2 cellular contexts compared by ENCODE assay signal in the genomic region with DNA sequence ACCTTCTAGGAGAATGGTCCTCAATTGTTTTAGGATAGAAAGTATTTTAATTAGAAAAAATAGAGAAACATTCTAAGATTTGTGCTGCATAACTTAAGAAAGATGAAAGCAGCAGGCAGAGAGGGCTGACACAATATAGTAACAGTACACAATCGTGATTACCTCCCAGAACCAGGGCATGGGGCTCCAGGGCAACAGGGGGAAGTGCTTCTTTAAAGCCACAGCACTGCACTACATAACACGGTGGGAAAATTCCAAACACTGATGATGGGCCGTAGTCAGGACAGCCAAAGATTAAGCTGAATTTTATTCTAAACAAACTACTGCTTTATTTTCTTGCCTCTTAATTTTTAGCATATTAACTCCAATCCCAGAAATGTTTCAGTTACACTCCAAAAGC.
TF ChIP-seq lines count a peak whose summit lies in the region.

No MANE protein-coding gene starts in this region.

TF ChIP-seq in GM23338, 12 proteins besides CTCF, POLR2A, EP300 and RAD21:
- no peak for TF ChIP-seq STAT1 (IDR thresholded peaks at IDR 0.05; ENCODE audit: unreplicated experiment)
- TF ChIP-seq EZH2 (IDR thresholded peaks at IDR 0.05; ENCODE audit: low read depth, unreplicated experiment): no peak
- TF ChIP-seq, protein P1, sequence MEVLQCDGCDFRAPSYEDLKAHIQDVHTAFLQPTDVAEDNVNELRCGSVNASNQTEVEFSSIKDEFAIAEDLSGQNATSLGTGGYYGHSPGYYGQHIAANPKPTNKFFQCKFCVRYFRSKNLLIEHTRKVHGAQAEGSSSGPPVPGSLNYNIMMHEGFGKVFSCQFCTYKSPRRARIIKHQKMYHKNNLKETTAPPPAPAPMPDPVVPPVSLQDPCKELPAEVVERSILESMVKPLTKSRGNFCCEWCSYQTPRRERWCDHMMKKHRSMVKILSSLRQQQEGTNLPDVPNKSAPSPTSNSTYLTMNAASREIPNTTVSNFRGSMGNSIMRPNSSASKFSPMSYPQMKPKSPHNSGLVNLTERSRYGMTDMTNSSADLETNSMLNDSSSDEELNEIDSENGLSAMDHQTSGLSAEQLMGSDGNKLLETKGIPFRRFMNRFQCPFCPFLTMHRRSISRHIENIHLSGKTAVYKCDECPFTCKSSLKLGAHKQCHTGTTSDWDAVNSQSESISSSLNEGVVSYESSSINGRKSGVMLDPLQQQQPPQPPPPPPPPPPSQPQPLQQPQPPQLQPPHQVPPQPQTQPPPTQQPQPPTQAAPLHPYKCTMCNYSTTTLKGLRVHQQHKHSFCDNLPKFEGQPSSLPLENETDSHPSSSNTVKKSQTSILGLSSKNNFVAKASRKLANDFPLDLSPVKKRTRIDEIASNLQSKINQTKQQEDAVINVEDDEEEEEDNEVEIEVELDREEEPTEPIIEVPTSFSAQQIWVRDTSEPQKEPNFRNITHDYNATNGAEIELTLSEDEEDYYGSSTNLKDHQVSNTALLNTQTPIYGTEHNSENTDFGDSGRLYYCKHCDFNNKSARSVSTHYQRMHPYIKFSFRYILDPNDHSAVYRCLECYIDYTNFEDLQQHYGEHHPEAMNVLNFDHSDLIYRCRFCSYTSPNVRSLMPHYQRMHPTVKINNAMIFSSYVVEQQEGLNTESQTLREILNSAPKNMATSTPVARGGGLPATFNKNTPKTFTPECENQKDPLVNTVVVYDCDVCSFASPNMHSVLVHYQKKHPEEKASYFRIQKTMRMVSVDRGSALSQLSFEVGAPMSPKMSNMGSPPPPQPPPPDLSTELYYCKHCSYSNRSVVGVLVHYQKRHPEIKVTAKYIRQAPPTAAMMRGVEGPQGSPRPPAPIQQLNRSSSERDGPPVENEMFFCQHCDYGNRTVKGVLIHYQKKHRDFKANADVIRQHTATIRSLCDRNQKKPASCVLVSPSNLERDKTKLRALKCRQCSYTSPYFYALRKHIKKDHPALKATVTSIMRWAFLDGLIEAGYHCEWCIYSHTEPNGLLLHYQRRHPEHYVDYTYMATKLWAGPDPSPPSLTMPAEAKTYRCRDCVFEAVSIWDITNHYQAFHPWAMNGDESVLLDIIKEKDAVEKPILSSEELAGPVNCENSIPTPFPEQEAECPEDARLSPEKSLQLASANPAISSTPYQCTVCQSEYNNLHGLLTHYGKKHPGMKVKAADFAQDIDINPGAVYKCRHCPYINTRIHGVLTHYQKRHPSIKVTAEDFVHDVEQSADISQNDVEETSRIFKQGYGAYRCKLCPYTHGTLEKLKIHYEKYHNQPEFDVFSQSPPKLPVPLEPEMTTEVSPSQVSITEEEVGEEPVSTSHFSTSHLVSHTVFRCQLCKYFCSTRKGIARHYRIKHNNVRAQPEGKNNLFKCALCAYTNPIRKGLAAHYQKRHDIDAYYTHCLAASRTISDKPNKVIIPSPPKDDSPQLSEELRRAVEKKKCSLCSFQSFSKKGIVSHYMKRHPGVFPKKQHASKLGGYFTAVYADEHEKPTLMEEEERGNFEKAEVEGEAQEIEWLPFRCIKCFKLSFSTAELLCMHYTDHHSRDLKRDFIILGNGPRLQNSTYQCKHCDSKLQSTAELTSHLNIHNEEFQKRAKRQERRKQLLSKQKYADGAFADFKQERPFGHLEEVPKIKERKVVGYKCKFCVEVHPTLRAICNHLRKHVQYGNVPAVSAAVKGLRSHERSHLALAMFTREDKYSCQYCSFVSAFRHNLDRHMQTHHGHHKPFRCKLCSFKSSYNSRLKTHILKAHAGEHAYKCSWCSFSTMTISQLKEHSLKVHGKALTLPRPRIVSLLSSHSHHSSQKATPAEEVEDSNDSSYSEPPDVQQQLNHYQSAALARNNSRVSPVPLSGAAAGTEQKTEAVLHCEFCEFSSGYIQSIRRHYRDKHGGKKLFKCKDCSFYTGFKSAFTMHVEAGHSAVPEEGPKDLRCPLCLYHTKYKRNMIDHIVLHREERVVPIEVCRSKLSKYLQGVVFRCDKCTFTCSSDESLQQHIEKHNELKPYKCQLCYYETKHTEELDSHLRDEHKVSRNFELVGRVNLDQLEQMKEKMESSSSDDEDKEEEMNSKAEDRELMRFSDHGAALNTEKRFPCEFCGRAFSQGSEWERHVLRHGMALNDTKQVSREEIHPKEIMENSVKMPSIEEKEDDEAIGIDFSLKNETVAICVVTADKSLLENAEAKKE (CRISPR knock-in tag; IDR thresholded peaks at IDR 0.05): no peak
- TF ChIP-seq JUNB (IDR thresholded peaks at IDR 0.05; ENCODE audit: unreplicated experiment): no peak
- TF ChIP-seq ZNF331 (CRISPR knock-in tag; IDR thresholded peaks at IDR 0.05; ENCODE audit: low read depth): no peak
- TF ChIP-seq ZNF114 (CRISPR knock-in tag; IDR thresholded peaks at IDR 0.05): no peak
- TF ChIP-seq, protein P2, sequence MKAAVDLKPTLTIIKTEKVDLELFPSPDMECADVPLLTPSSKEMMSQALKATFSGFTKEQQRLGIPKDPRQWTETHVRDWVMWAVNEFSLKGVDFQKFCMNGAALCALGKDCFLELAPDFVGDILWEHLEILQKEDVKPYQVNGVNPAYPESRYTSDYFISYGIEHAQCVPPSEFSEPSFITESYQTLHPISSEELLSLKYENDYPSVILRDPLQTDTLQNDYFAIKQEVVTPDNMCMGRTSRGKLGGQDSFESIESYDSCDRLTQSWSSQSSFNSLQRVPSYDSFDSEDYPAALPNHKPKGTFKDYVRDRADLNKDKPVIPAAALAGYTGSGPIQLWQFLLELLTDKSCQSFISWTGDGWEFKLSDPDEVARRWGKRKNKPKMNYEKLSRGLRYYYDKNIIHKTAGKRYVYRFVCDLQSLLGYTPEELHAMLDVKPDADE (IDR thresholded peaks at IDR 0.05): no peak
- TF ChIP-seq POLR2AphosphoS5 (IDR thresholded peaks at IDR 0.05; ENCODE audit: low read depth): no peak
- TF ChIP-seq NANOG (IDR thresholded peaks at IDR 0.05; ENCODE audit: borderline replicate concordance): no peak
- TF ChIP-seq EZH2phosphoT487 (IDR thresholded peaks at IDR 0.05; ENCODE audit: unreplicated experiment): no peak

TF ChIP-seq in H1, 55 proteins besides CTCF, POLR2A, EP300 and RAD21:
- no peak for TF ChIP-seq TAF7 (optimal IDR thresholded peaks at IDR 0.05; ENCODE audit: borderline replicate concordance, low read depth, low read length)
- no peak for TF ChIP-seq CBX5 (IDR thresholded peaks at IDR 0.05; ENCODE audit: low read depth, low read length)
- no peak for TF ChIP-seq SP4 (IDR thresholded peaks at IDR 0.05; ENCODE audit: low read length)
- no peak for TF ChIP-seq CTBP2 (IDR thresholded peaks at IDR 0.05; ENCODE audit: borderline replicate concordance, insufficient read depth, insufficient read length, low read length)
- no peak for TF ChIP-seq SAP30 (IDR thresholded peaks at IDR 0.05; ENCODE audit: insufficient read depth, insufficient replicate concordance, low read length)
- TF ChIP-seq RFX5 (IDR thresholded peaks at IDR 0.05; ENCODE audit: borderline replicate concordance, low read depth, low read length): no peak
- TF ChIP-seq, protein P3, sequence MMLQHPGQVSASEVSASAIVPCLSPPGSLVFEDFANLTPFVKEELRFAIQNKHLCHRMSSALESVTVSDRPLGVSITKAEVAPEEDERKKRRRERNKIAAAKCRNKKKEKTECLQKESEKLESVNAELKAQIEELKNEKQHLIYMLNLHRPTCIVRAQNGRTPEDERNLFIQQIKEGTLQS (IDR thresholded peaks at IDR 0.05; ENCODE audit: insufficient read depth, low read depth, low read length): no peak
- TF ChIP-seq NRF1 (IDR thresholded peaks at IDR 0.05; ENCODE audit: low read depth, low read length): no peak
- no peak for TF ChIP-seq CHD2 (IDR thresholded peaks at IDR 0.05; ENCODE audit: low read length)
- no peak for TF ChIP-seq YY1 (IDR thresholded peaks at IDR 0.05; ENCODE audit: low read depth, low read length)
- TF ChIP-seq CBX8 (IDR thresholded peaks at IDR 0.05; ENCODE audit: borderline replicate concordance, low read depth, low read length): no peak
- TF ChIP-seq, protein P4, sequence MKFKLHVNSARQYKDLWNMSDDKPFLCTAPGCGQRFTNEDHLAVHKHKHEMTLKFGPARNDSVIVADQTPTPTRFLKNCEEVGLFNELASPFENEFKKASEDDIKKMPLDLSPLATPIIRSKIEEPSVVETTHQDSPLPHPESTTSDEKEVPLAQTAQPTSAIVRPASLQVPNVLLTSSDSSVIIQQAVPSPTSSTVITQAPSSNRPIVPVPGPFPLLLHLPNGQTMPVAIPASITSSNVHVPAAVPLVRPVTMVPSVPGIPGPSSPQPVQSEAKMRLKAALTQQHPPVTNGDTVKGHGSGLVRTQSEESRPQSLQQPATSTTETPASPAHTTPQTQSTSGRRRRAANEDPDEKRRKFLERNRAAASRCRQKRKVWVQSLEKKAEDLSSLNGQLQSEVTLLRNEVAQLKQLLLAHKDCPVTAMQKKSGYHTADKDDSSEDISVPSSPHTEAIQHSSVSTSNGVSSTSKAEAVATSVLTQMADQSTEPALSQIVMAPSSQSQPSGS (IDR thresholded peaks at IDR 0.05; ENCODE audit: low read length): no peak
- no peak for TF ChIP-seq RXRA (IDR thresholded peaks at IDR 0.05; ENCODE audit: insufficient read depth, low read depth, low read length)
- TF ChIP-seq CHD1 (IDR thresholded peaks at IDR 0.05; ENCODE audit: low read depth, low read length): no peak
- no peak for TF ChIP-seq FOSL1 (IDR thresholded peaks at IDR 0.05; ENCODE audit: insufficient read depth, low read depth, low read length)
- TF ChIP-seq POLR2AphosphoS5 (IDR thresholded peaks at IDR 0.05; ENCODE audit: low read depth, low read length): no peak
- TF ChIP-seq TCF12 (IDR thresholded peaks at IDR 0.05; ENCODE audit: low read depth, low read length): no peak
- no peak for TF ChIP-seq KDM5A (IDR thresholded peaks at IDR 0.05; ENCODE audit: low read length)
- no peak for TF ChIP-seq TEAD4 (IDR thresholded peaks at IDR 0.05; ENCODE audit: low read depth, low read length)
